25 cellular contexts compared by ENCODE assay signal in the genomic region with DNA sequence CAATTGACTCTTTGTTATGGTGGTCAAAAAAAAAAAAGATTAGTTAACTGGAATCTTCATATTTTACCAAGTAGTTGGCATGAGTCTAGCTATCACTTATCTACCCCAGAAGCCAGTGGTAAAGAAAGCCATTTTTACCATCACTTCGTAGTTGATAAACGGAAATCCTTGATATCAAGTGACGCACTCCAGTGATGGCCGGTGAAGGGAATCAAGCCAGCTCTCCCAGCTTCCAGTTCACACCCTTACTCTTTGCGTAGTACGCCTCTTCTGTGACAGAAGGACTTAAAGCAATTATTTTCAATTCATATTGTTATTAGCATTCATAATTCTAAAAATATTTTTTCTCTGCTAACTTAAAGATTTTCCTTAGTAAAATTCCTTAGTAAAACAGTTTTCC.
"Had no signal": no experiment of that assay in that cellular context is flagged by ENCODE, and none has a peak within 500 bp of the region (broad histone marks: within the 10 kb centered on the region; RNA-seq: fewer than 3 reads in every experiment).

No MANE protein-coding gene starts in this region.

- H3K4me1 ChIP-seq: stomach, suprapubic skin, testis, thyroid gland, tibial artery, tibial nerve, transverse colon, upper lobe of left lung, upper lobe of right lung, uterus, vagina had no signal

- DNase-seq: stimulated activated CD4-positive, alpha-beta T cell treated with anti-CD3 and anti-CD28 coated beads, Interleukin-2, amount 100 ng/mL, for 48 hours; stimulated activated CD4-positive, alpha-beta T cell treated with anti-CD3 and anti-CD28 coated beads, Interleukin-4, amount 100 ng/mL, for 1 hour; stimulated activated CD4-positive, alpha-beta T cell treated with anti-CD3 and anti-CD28 coated beads, Interleukin-4, amount 100 ng/mL, for 24 hours; stimulated activated CD4-positive, alpha-beta T cell treated with anti-CD3 and anti-CD28 coated beads, Interleukin-4, amount 100 ng/mL, for 4 hours; stimulated activated CD8-positive, alpha-beta memory T cell treated with anti-CD3 and anti-CD28 coated beads, Interleukin-4, amount 100 ng/mL, for 48 hours; stimulated activated naive B cell treated with anti-CD40 and anti-IgM and Interleukin-4, amounts not matched to agents 10 μg/mL and 1 μg/mL and 100 μg/mL, for 72 hours; stimulated activated naive CD4-positive, alpha-beta T cell; stimulated activated naive CD4-positive, alpha-beta T cell treated with Interleukin-2 at 50 U/mL for 16 hours; stimulated activated naive CD8-positive, alpha-beta T cell treated with anti-CD3 and anti-CD28 coated beads, Interleukin-15, amount 100 ng/mL, for 72 hours; stimulated activated naive CD8-positive, alpha-beta T cell treated with anti-CD3 and anti-CD28 coated beads, Interleukin-15, Interleukin-2, amounts not matched to agents 100 U/mL and 50 U/mL, for 24 hours; stomach; substantia nigra; testis; thyroid gland; tibial artery; transverse colon; trophoblast cell; upper lobe of left lung; upper lobe of right lung; uterus had no signal

- H3K27me3 ChIP-seq: stomach, suprapubic skin, testis, thyroid gland, tibial artery, tibial nerve, transverse colon, upper lobe of left lung, upper lobe of right lung, uterus, vagina had no signal

- H3K36me3 ChIP-seq: stomach, suprapubic skin, thoracic aorta, thyroid gland, tibial artery, tibial nerve, transverse colon, upper lobe of left lung, upper lobe of right lung, uterus, vagina had no signal

- H3K27ac ChIP-seq: stomach, suprapubic skin, testis, thoracic aorta, thyroid gland, tibial artery, tibial nerve, transverse colon, upper lobe of left lung, upper lobe of right lung, uterus, vagina had no signal

- H3K4me3 ChIP-seq: stomach, suprapubic skin, testis, thoracic aorta, thyroid gland, tibial artery, tibial nerve, transverse colon, upper lobe of left lung, upper lobe of right lung, uterus, vagina had no signal

- H3K9me3 ChIP-seq: suprapubic skin, testis, thyroid gland, tibial nerve, transverse colon, upper lobe of right lung, uterus, vagina had no signal

- FAIRE-seq: urothelium cell line had no signal
